Comparison of ENCODE assay signal across 20 cellular contexts in the genomic region with DNA sequence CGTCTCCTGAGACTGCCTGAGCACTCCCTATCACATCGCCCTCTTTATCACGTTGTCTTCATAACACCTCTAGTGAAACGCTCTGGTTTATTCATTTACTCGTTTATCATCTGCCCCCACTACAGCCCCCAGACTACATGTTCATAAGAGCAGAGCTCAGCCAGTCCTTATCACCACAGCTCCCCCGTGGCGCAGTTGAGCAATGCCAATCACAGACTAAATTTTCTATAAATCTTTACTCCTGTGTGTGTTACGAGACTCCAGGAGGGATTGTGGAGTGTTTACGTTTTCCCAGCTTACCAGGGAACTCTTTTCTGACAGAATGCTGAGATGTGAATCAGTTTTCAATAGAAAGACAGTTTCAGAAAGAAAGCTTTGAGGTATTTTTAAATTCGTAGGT.
"Had no signal": no experiment of that assay in that cellular context is flagged by ENCODE, and none has a peak within 500 bp of the region (broad histone marks: within the 10 kb centered on the region; RNA-seq: fewer than 3 reads in every experiment).

No MANE protein-coding gene starts in this region.

- ATAC-seq: activated T-cell treated with anti-CD3 and anti-CD28 coated beads, Interleukin-2, amount 50 U/mL, for 4 hours; gastroesophageal sphincter; left lobe of liver; T-cell; upper lobe of right lung had no signal

- DNase-seq: activated CD4-positive, alpha-beta T cell treated with anti-CD3 and anti-CD28 coated beads for 4 hours; activated CD4-positive, alpha-beta T cell treated with anti-CD3 and anti-CD28 coated beads, Interleukin-2, amount 50 U/mL, for 48 hours; activated CD4-positive, CD25-positive, alpha-beta regulatory T cell; activated CD8-positive, alpha-beta memory T cell treated with anti-CD3 and anti-CD28 coated beads, Interleukin-2, amount 50 U/mL, for 48 hours; activated naive CD4-positive, alpha-beta T cell treated with anti-CD3 and anti-CD28 coated beads for 36 hours; activated naive CD8-positive, alpha-beta T cell treated with anti-CD3 and anti-CD28 coated beads, Interleukin-2, amount 10 ng/mL, durations not matched to agents 7 days and 5 days; activated T-cell treated with anti-CD3 and anti-CD28 coated beads, Interleukin-2, amount 50 U/mL, for 4 hours; cortex of kidney; islet precursor cell; naive B cell; retina; stimulated activated CD4-positive, alpha-beta T cell treated with anti-CD3 and anti-CD28 coated beads, Interleukin-4, amount 100 ng/mL, for 1 hour; stimulated activated naive CD4-positive, alpha-beta T cell treated with Interleukin-2 at 50 U/mL for 16 hours; T-cell; thyroid gland; upper lobe of right lung had no signal

- H3K36me3 Mint-ChIP-seq: activated naive CD8-positive, alpha-beta T cell treated with anti-CD3 and anti-CD28 coated beads, Interleukin-2, amount 10 ng/mL, durations not matched to agents 7 days and 5 days; naive B cell; T-cell had no signal

- H3K27ac Mint-ChIP-seq: activated naive CD4-positive, alpha-beta T cell treated with anti-CD3 and anti-CD28 coated beads for 36 hours; activated naive CD8-positive, alpha-beta T cell treated with anti-CD3 and anti-CD28 coated beads, Interleukin-2, amount 10 ng/mL, durations not matched to agents 7 days and 5 days; naive B cell; T-cell had no signal

- H3K27me3 ChIP-seq: gastroesophageal sphincter, thyroid gland, upper lobe of right lung had no signal

- H3K9me3 Mint-ChIP-seq: activated naive CD4-positive, alpha-beta T cell treated with anti-CD3 and anti-CD28 coated beads for 36 hours; activated naive CD8-positive, alpha-beta T cell treated with anti-CD3 and anti-CD28 coated beads, Interleukin-2, amount 10 ng/mL, durations not matched to agents 7 days and 5 days; activated T-cell treated with anti-CD3 and anti-CD28 coated beads, Interleukin-2, amount 50 U/mL, for 4 hours had no signal

- H3K9me3 ChIP-seq: gastroesophageal sphincter, thyroid gland, upper lobe of right lung had no signal

- H3K27ac ChIP-seq: epithelial cell of prostate, gastroesophageal sphincter, thyroid gland, upper lobe of right lung had no signal

- H3K4me3 Mint-ChIP-seq: activated naive CD4-positive, alpha-beta T cell treated with anti-CD3 and anti-CD28 coated beads for 36 hours; activated naive CD8-positive, alpha-beta T cell treated with anti-CD3 and anti-CD28 coated beads, Interleukin-2, amount 10 ng/mL, durations not matched to agents 7 days and 5 days; activated T-cell treated with anti-CD3 and anti-CD28 coated beads, Interleukin-2, amount 50 U/mL, for 4 hours; naive B cell; T-cell had no signal

- H3K4me1 ChIP-seq: gastroesophageal sphincter, thyroid gland, upper lobe of right lung had no signal

- H3K4me1 Mint-ChIP-seq: activated naive CD8-positive, alpha-beta T cell treated with anti-CD3 and anti-CD28 coated beads, Interleukin-2, amount 10 ng/mL, durations not matched to agents 7 days and 5 days; naive B cell; T-cell had no signal

- H3K4me3 ChIP-seq: gastroesophageal sphincter, lung, thyroid gland, upper lobe of right lung had no signal

- H3K27me3 Mint-ChIP-seq: naive B cell, T-cell had no signal

- H3K36me3 ChIP-seq: gastroesophageal sphincter, thyroid gland, upper lobe of right lung had no signal
